8 cellular contexts compared by ENCODE assay signal in the genomic region with DNA sequence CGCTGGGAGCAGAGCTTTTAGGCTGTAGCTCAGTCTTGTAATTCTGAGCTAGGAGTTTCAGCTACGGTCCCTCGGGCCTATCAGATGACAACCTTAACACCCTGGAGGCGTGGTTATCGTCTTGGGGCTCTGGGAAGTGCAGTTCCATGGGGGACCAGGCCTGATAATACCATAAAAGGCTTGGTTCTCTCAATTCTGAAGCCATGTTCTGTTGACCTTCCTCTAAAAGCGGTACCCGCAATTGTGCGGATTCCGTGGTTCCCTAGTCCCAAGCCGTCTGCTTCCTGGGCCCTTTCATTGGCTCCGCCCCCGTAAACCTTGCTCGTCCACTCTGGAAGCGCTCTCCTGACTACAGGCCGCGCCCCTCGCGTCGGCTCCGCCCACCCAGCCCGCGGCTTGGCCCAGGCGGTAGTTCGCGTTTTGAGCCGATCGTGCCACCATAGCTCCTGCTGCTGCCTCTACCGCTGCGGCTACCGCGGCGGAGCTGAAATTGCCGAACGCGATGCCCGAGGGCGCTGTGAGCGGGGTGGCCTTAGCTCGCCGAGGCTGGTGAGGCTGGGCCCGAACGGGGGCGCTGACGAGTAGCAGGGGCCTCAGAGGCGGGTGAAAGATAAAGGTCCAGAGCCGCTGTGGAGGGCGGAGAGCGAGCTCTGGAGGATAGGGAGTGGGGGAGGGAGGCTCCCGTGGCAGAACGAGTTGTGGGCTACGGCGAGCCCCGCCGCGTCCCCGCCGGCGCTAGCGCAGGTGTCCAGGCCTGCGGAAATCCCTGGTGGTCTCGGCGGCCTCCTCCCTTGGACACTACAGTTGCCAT. TPM values are rescaled to one million over a fixed set of nuclear protein-coding genes. Genes with fewer than 3 reads are reported as not detected.
DNase-seq lines count a peak whose midpoint lies in the region; ATAC-seq and TF ChIP-seq lines count a peak whose summit lies in the region.

A gene with protein sequence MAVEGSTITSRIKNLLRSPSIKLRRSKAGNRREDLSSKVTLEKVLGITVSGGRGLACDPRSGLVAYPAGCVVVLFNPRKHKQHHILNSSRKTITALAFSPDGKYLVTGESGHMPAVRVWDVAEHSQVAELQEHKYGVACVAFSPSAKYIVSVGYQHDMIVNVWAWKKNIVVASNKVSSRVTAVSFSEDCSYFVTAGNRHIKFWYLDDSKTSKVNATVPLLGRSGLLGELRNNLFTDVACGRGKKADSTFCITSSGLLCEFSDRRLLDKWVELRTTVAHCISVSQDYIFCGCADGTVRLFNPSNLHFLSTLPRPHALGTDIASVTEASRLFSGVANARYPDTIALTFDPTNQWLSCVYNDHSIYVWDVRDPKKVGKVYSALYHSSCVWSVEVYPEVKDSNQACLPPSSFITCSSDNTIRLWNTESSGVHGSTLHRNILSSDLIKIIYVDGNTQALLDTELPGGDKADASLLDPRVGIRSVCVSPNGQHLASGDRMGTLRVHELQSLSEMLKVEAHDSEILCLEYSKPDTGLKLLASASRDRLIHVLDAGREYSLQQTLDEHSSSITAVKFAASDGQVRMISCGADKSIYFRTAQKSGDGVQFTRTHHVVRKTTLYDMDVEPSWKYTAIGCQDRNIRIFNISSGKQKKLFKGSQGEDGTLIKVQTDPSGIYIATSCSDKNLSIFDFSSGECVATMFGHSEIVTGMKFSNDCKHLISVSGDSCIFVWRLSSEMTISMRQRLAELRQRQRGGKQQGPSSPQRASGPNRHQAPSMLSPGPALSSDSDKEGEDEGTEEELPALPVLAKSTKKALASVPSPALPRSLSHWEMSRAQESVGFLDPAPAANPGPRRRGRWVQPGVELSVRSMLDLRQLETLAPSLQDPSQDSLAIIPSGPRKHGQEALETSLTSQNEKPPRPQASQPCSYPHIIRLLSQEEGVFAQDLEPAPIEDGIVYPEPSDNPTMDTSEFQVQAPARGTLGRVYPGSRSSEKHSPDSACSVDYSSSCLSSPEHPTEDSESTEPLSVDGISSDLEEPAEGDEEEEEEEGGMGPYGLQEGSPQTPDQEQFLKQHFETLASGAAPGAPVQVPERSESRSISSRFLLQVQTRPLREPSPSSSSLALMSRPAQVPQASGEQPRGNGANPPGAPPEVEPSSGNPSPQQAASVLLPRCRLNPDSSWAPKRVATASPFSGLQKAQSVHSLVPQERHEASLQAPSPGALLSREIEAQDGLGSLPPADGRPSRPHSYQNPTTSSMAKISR (N-terminal part only) (plus strand): TSS at position 423 of the 811 bp plus-strand sequence. CDS start 792 bp downstream, outside the sequence.

- H3K4me3 Mint-ChIP-seq in effector memory CD8-positive, alpha-beta T cell, result peak within 1 kb of the TSS; percentile 92 to 96

- DNase-seq in COR-L47 (lab: John Stamatoyannopoulos, UW), result peak; percentile 94
- peak; percentile 93 for DNase-seq in GM20000 (ENCODE audit: low spot score)
- DNase-seq in HT-29 (ENCODE audit: low spot score), result peak; percentile 100
- peak; percentile 98 for DNase-seq in NK-92 treated with Interleukin-12 subunit alpha and Interleukin-12 subunit beta, amount 100 ng/mL, for 24 hours (lab: John Stamatoyannopoulos, UW)
- peak; percentile 98 for DNase-seq in activated CD8-positive, alpha-beta memory T cell treated with anti-CD3 and anti-CD28 coated beads for 24 hours
- DNase-seq in effector memory CD8-positive, alpha-beta T cell, result peak; percentile 97 to 98 (median 97)
- peak; percentile 99 for DNase-seq in medulla oblongata (ENCODE audit: extremely low spot score)
- peak; percentile 92 for DNase-seq in stimulated activated CD8-positive, alpha-beta memory T cell treated with anti-CD3 and anti-CD28 coated beads, Interleukin-12 subunit alpha, Interleukin-12 subunit beta, amount 100 ng/mL, for 1 hour (ENCODE audit: low read depth)

- ATAC-seq in effector memory CD8-positive, alpha-beta T cell (replicated peaks), result peak; percentile 86

- no peaks in the 10 kb centered on the region for H3K27me3 Mint-ChIP-seq in effector memory CD8-positive, alpha-beta T cell

- peak; percentile 97 for TF ChIP-seq CTCF in GM20000 (IDR thresholded peaks at IDR 0.05; ENCODE audit: extremely low read depth, missing control alignments)

- no peaks in the 10 kb centered on the region for H3K9me3 Mint-ChIP-seq in effector memory CD8-positive, alpha-beta T cell

- peaks cover 13% of the 10 kb centered on the region for H3K36me3 Mint-ChIP-seq in effector memory CD8-positive, alpha-beta T cell (ENCODE audit: insufficient read depth)

- peaks cover 45 to 57% of the 10 kb centered on the region in 2 donors for H3K4me1 Mint-ChIP-seq in effector memory CD8-positive, alpha-beta T cell (ENCODE audit: low read depth in 2 of 2)

- peak within 1 kb of the TSS; percentile 91 to 97 for H3K27ac Mint-ChIP-seq in effector memory CD8-positive, alpha-beta T cell

RNA-seq across cellular contexts. Expression of the gene that starts here (rescaled TPM):
- total RNA-seq in HT-29 (2014; rRNA removed; shearing (Covaris generic)), result 13.1 and 15.4 TPM in 2 replicates

Comparison
In these comparisons a context has a peak if more than half of its experiments do, and no peak if none do; other contexts are left out.
1. Peak in every context shown above with its lines: DNase-seq and ATAC-seq.